Comparison of ENCODE assay signal across 9 cellular contexts in genomic region chr4:26235500-26235899, GRCh38.
A peak's percentile ranks its signal among the peaks of the same experiment; 100 is the strongest.
DNase-seq lines count a peak whose midpoint lies in the region; ATAC-seq and TF ChIP-seq lines count a peak whose summit lies in the region.
"Had no signal": no experiment of that assay in that cellular context is flagged by ENCODE, and none has a peak within 500 bp of the region (broad histone marks: within the 10 kb centered on the region; RNA-seq: fewer than 3 reads in every experiment).

No MANE protein-coding gene starts in this region.

- TF ChIP-seq CTCF in AG04449 (IDR thresholded peaks at IDR 0.05; ENCODE audit: insufficient read depth, low read length, missing control alignments) = peak; percentile 9

- DNase-seq in AG04449 (ENCODE audit: low read depth, low spot score) (peak; percentile 37), MG63 (peak; percentile 96), amniotic stem cell (lab: John Stamatoyannopoulos, UW) (peak; percentile 22), hepatic stellate cell (ENCODE audit: low spot score) (peak; percentile 30), NOMO-1 treated with DMSO at 0.1 percent for 48 hours (lab: John Stamatoyannopoulos, UW; ENCODE audit: unreplicated experiment) (no peak), activated gamma-delta T cell (lab: John Stamatoyannopoulos, UW) (no peak)
- no peak for DNase-seq in natural killer cell treated with Interleukin-12 subunit alpha and Interleukin-12 subunit beta and Interleukin-15 and Interleukin-18, amount 100 ng/mL, for 72 hours (ENCODE audit: low spot score)
- DNase-seq: central memory CD4-positive, alpha-beta T cell had no signal

- H3K9me3 ChIP-seq in MG63 = no peaks in the 10 kb centered on the region

- POLR2A ChIA-PET in AG04449 (lab: Yijun Ruan, JAX) = no interaction called here

- H3K27me3 ChIP-seq in MG63 = no peaks in the 10 kb centered on the region

- no peaks in the 10 kb centered on the region for H3K9me3 Mint-ChIP-seq in natural killer cell treated with Interleukin-12 subunit alpha and Interleukin-12 subunit beta and Interleukin-15 and Interleukin-18, amount 100 ng/mL, for 72 hours

- H3K4me3 Mint-ChIP-seq in natural killer cell treated with Interleukin-12 subunit alpha and Interleukin-12 subunit beta and Interleukin-15 and Interleukin-18, amount 100 ng/mL, for 72 hours = no peak overlapping the region

- peak overlapping the region in 1 of 2 donors; percentile 28 for H3K27ac Mint-ChIP-seq in natural killer cell treated with Interleukin-12 subunit alpha and Interleukin-12 subunit beta and Interleukin-15 and Interleukin-18, amount 100 ng/mL, for 72 hours

- CTCF ChIA-PET in AG04449 (lab: Yijun Ruan, JAX) = interaction anchor here (1.4 to 1.7 kb wide), 2 partner anchors 15 to 206 kb away, joined by 3 to 6 read pairs; no protein-coding TSS in a partner anchor

- ATAC-seq in natural killer cell treated with Interleukin-12 subunit alpha and Interleukin-12 subunit beta and Interleukin-15 and Interleukin-18, amount 100 ng/mL, for 72 hours = no peak
- no peak for ATAC-seq in GM19351 (IDR thresholded peaks at IDR 0.05; ENCODE audit: unreplicated experiment)

- peaks cover 0 to 12% of the 10 kb centered on the region in 2 donors for H3K27me3 Mint-ChIP-seq in natural killer cell treated with Interleukin-12 subunit alpha and Interleukin-12 subunit beta and Interleukin-15 and Interleukin-18, amount 100 ng/mL, for 72 hours

- no peaks in the 10 kb centered on the region for H3K36me3 Mint-ChIP-seq in natural killer cell treated with Interleukin-12 subunit alpha and Interleukin-12 subunit beta and Interleukin-15 and Interleukin-18, amount 100 ng/mL, for 72 hours

- no peak overlapping the region for H3K4me3 ChIP-seq in AG04449 (ENCODE audit: low read depth, low read length)
- no peak overlapping the region for H3K4me3 ChIP-seq in MG63

- H3K36me3 ChIP-seq in MG63 = no peaks in the 10 kb centered on the region

- peaks cover 13 to 34% of the 10 kb centered on the region in 2 donors for H3K4me1 Mint-ChIP-seq in natural killer cell treated with Interleukin-12 subunit alpha and Interleukin-12 subunit beta and Interleukin-15 and Interleukin-18, amount 100 ng/mL, for 72 hours (ENCODE audit: low read depth in 2 of 2)

Comparison
In these comparisons a context has a peak if more than half of its experiments do, and no peak if none do; other contexts are left out.
1. DNase-seq: peak in AG04449 (single experiment), MG63 (single experiment), amniotic stem cell (single experiment) and hepatic stellate cell (single experiment); none in natural killer cell treated with Interleukin-12 subunit alpha and Interleukin-12 subunit beta and Interleukin-15 and Interleukin-18, amount 100 ng/mL, for 72 hours (single experiment), NOMO-1 treated with DMSO at 0.1 percent for 48 hours (single experiment) and activated gamma-delta T cell (single experiment).